Comparison of ENCODE assay signal across 19 cellular contexts in the genomic region with DNA sequence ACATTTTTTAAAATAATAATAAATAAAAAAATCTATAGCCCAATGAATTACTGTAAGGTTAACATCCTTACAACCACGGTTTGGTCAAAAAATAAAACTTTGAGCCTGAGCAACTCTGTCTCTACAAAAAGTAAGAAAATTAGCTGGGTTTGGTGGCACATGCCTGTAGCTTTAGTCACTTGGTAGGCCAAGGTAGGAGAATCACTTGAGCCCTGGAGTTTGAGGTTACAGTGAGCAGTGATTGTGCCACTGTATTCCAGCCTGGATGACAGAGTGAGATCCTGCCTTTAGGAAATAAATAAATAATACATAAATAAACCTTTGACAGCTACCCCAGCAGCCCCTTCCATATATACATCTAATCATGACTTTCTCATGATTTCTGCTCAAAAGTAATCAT. TPM values are rescaled to one million over a fixed set of nuclear protein-coding genes. Genes with fewer than 3 reads are reported as not detected.
DNase-seq lines count a peak whose midpoint lies in the region; ATAC-seq and TF ChIP-seq lines count a peak whose summit lies in the region.
"Had no signal": no experiment of that assay in that cellular context is flagged by ENCODE, and none has a peak within 500 bp of the region (broad histone marks: within the 10 kb centered on the region; RNA-seq: fewer than 3 reads in every experiment).

No MANE protein-coding gene starts in this region.

- no peak overlapping the region for H3K27ac Mint-ChIP-seq in HFFc6

- H3K27me3 ChIP-seq in osteoblast (ENCODE audit: insufficient read depth, low read length) (no peaks in the 10 kb centered on the region), esophagus squamous epithelium (no peaks in the 10 kb centered on the region)

- no peaks in the 10 kb centered on the region for H3K27me3 Mint-ChIP-seq in HFFc6 (ENCODE audit: insufficient read depth)
- H3K27me3 Mint-ChIP-seq: CD4-positive, alpha-beta memory T cell had no signal

- H3K9me3 ChIP-seq in osteoblast (ENCODE audit: low read depth, low read length) = no peaks in the 10 kb centered on the region
- no peaks in the 10 kb centered on the region for H3K9me3 ChIP-seq in esophagus squamous epithelium

- H3K4me1 Mint-ChIP-seq in HFFc6 (ENCODE audit: low read depth) = peaks cover 20% of the 10 kb centered on the region; the same call in 1 of the 2 replicates

- peaks cover 58% of the 10 kb centered on the region for H3K79me2 ChIP-seq in osteoblast (ENCODE audit: insufficient read depth, low read length)

- H3K36me3 ChIP-seq in osteoblast (ENCODE audit: insufficient read depth, low read length) (peaks cover 20% of the 10 kb centered on the region), esophagus squamous epithelium (peaks cover 0 to 44% (median 0%) of the 10 kb centered on the region in 3 donors)

- TF ChIP-seq POLR2A in esophagus squamous epithelium (IDR thresholded peaks at IDR 0.05) = no peak

- peaks cover 4% of the 10 kb centered on the region for H3K4me1 ChIP-seq in osteoblast (ENCODE audit: insufficient read depth, low read length)
- H3K4me1 ChIP-seq in esophagus squamous epithelium = peaks cover 0 to 7% (median 0%) of the 10 kb centered on the region in 3 donors

- no peaks in the 10 kb centered on the region for H3K9me3 Mint-ChIP-seq in HFFc6
- H3K9me3 Mint-ChIP-seq: CD4-positive, alpha-beta memory T cell had no signal

- H3K4me3 Mint-ChIP-seq in HFFc6 = no peak overlapping the region
- H3K4me3 Mint-ChIP-seq: CD4-positive, alpha-beta memory T cell had no signal

- peaks cover 6% of the 10 kb centered on the region for H4K20me1 ChIP-seq in osteoblast (ENCODE audit: insufficient read depth, low read length)

- H3K36me3 Mint-ChIP-seq in HFFc6 (ENCODE audit: low read depth) = peaks cover 9% of the 10 kb centered on the region; the same call in 1 of the 2 replicates

- H3K4me2 ChIP-seq in osteoblast (ENCODE audit: insufficient read depth, low read length) = no peak overlapping the region

- TF ChIP-seq CTCF in HFFc6 (IDR thresholded peaks at IDR 0.05) = no peak
- no peak for TF ChIP-seq CTCF in osteoblast (IDR thresholded peaks at IDR 0.05; ENCODE audit: extremely low read depth, low read depth, low read length)
- no peak for TF ChIP-seq CTCF in esophagus squamous epithelium (IDR thresholded peaks at IDR 0.05)

- no peak overlapping the region for H3K27ac ChIP-seq in osteoblast (ENCODE audit: low read depth, low read length)
- H3K27ac ChIP-seq in esophagus squamous epithelium = no peak overlapping the region
- H3K27ac ChIP-seq: 22Rv1, SK-N-MC had no signal

- 80 to 88% methylated on average over 1 of the region's 1 CpG for WGBS in esophagus squamous epithelium, 2 donors

- H3K4me3 ChIP-seq in osteoblast (ENCODE audit: insufficient read depth, low read length) = no peak overlapping the region
- H3K4me3 ChIP-seq in esophagus squamous epithelium = no peak overlapping the region
- H3K4me3 ChIP-seq: SK-N-MC had no signal

- H2AFZ ChIP-seq in osteoblast (ENCODE audit: low read length) = no peak overlapping the region

- peak; percentile 7 for DNase-seq in A172 (ENCODE audit: low spot score)
- DNase-seq in HFFc6 = peak; percentile 37
- DNase-seq in amniotic epithelial cell (ENCODE audit: low read depth) = peak; percentile 15
- DNase-seq in osteoblast (ENCODE audit: insufficient read length, low spot score, missing footprints) = peak; percentile 19
- DNase-seq in NCI-H446 (lab: John Stamatoyannopoulos, UW) = no peak
- no peak for DNase-seq in esophagus squamous epithelium (lab: John Stamatoyannopoulos, UW)
- DNase-seq: CD4-positive, alpha-beta memory T cell; DMS153; Kasumi-1; MM.1S; NCI-H1092 treated with DMSO at 0.1 percent for 48 hours; NCI-H1694; NCI-H2081 treated with DMSO at 0.1 percent for 48 hours; NCI-H748 treated with DMSO at 0.1 percent for 48 hours; SHP77 had no signal

- intact Hi-C loops in esophagus squamous epithelium (cut with DNase I) = no loop called here

- ATAC-seq in HG03135 (IDR thresholded peaks at IDR 0.05; ENCODE audit: unreplicated experiment) = no peak
- no peak for ATAC-seq in HG02678 (IDR thresholded peaks at IDR 0.05; ENCODE audit: unreplicated experiment)

RNA-seq across cellular contexts. Expression of a gene that starts 26.9 kb away (rescaled TPM):
- total RNA-seq in A172 (2014; rRNA removed; shearing (Covaris generic)) = 21.7 and 26.4 TPM in 2 replicates
- total RNA-seq in HFFc6 (2021; fragmentation: NEBNext Ultra II Directional; extraction: Animal tissue kit (Norgen Biotek cat#: 25700)) = 10 to 100 TPM in 5 of 6 experiments, 1 to 10 TPM in 1; 10.0 to 13.8 (median 11.8) TPM
- total RNA-seq in osteoblast = 13.8 and 17.1 TPM in 2 replicates
- 10 to 100 TPM; 14.2 to 22.5 (median 19.3) TPM for total RNA-seq in esophagus squamous epithelium

RNA-seq across cellular contexts. Expression of a gene that starts 53.9 kb away (rescaled TPM):
- total RNA-seq in A172 (2014; rRNA removed; shearing (Covaris generic)) = 72.3 and 89.4 TPM in 2 replicates
- 10 to 100 TPM; 55.2 to 84.4 (median 69.5) TPM for total RNA-seq in HFFc6 (2021; fragmentation: NEBNext Ultra II Directional; extraction: Animal tissue kit (Norgen Biotek cat#: 25700))
- total RNA-seq in osteoblast (61.3 and 63.0 TPM in 2 replicates), esophagus squamous epithelium (10 to 100 TPM; 26.0 to 59.3 (median 41.9) TPM)

Comparison
In these comparisons a context has a peak if more than half of its experiments do, and no peak if none do; other contexts are left out.
1. DNase-seq: peak in A172 (single experiment), HFFc6 (single experiment), amniotic epithelial cell (single experiment) and osteoblast (single experiment); none in NCI-H446 (0 of 2) and esophagus squamous epithelium (single experiment).